ENCODE assay signal across 11 cellular contexts in the genomic region with DNA sequence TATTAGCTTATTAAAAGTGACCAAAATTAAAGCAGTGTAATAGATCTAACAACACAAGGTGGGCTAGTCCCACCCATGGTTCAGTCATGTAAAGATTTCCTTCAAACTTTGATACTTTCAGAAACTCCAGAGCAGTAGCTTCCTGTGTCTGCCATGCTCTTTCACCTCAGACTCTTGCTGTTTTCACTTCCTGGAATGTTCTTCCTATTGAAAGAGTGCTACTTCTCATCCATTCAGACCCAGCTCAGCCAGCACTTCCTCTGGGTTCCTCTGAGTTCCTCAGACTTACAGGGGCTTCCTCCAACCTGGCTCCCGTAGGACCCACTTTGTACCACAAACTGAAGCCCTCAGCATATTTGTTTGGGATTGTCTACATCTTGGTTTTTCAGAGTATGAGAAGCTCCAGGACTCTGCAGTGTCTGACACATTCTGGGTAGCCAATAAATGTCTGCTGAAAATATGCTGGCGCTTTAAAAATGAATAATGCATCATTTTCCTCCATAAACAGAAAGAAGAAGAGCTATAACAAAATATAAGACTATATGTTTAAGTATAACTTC. TPM values are rescaled to one million over a fixed set of nuclear protein-coding genes. Genes with fewer than 3 reads are reported as not detected.
DNase-seq lines count a peak whose midpoint lies in the region; ATAC-seq, FAIRE-seq and TF ChIP-seq lines count a peak whose summit lies in the region.
"Had no signal": no experiment of that assay in that cellular context is flagged by ENCODE, and none has a peak within 500 bp of the region (broad histone marks: within the 10 kb centered on the region; RNA-seq: fewer than 3 reads in every experiment).

No MANE protein-coding gene starts in this region.

- no peak overlapping the region for H3K4me3 Mint-ChIP-seq in endodermal cell
- H3K4me3 Mint-ChIP-seq in Caco-2 (ENCODE audit: unreplicated experiment) = no peak overlapping the region

- H3K27me3 Mint-ChIP-seq in endodermal cell (ENCODE audit: insufficient read depth) (no peaks in the 10 kb centered on the region), Caco-2 (ENCODE audit: insufficient read depth, unreplicated experiment) (no peaks in the 10 kb centered on the region)
- H3K27me3 Mint-ChIP-seq: IgD-negative memory B cell had no signal

- H3K9me3 ChIP-seq in endodermal cell (ENCODE audit: control insufficient read depth, low read length) (no peaks in the 10 kb centered on the region), Caco-2 (no peaks in the 10 kb centered on the region)
- H3K9me3 ChIP-seq: thoracic aorta had no signal

- H3K36me3 ChIP-seq in endodermal cell (ENCODE audit: control insufficient read depth, insufficient read depth, low read length) (no peaks in the 10 kb centered on the region), Caco-2 (ENCODE audit: control insufficient read depth, insufficient read depth, low read length) (no peaks in the 10 kb centered on the region)
- H3K36me3 ChIP-seq: thoracic aorta had no signal

- POLR2A ChIA-PET in Caco-2 (lab: Charles Lee) = no interaction called here

- no peak overlapping the region for H3K27ac ChIP-seq in endodermal cell (ENCODE audit: low read depth, low read length)
- H3K27ac ChIP-seq: thoracic aorta had no signal

- no peak for TF ChIP-seq POLR2A in GM12891 (IDR thresholded peaks at IDR 0.05; ENCODE audit: low read depth, low read length)

- H3K27me3 ChIP-seq in endodermal cell (ENCODE audit: control insufficient read depth, insufficient read depth, low read length, poor library complexity, severe bottlenecking) = no peaks in the 10 kb centered on the region
- H3K27me3 ChIP-seq in Caco-2 (replicated peaks; ENCODE audit: control insufficient read depth, insufficient read depth, low read length) = no peaks in the 10 kb centered on the region

- TF ChIP-seq CTCF in endodermal cell (conservative IDR thresholded peaks at IDR 0.05) (no peak), Caco-2 (IDR thresholded peaks at IDR 0.05; ENCODE audit: insufficient read depth in 1 of 2, low read depth in 1 of 2, low read length in 1 of 2, severe bottlenecking in 1 of 2, unreplicated experiment in 1 of 2) (no peak)

- H3K9me3 Mint-ChIP-seq in endodermal cell (no peaks in the 10 kb centered on the region), Caco-2 (ENCODE audit: unreplicated experiment) (no peaks in the 10 kb centered on the region)
- H3K9me3 Mint-ChIP-seq: IgD-negative memory B cell had no signal

- CTCF ChIA-PET in Caco-2 (lab: Charles Lee) = interaction anchor here (0.9 to 1.4 kb wide), 2 partner anchors 18 to 20 kb away, joined by 4 to 6 read pairs; a partner anchor contains a TSS

- no TSS peak for BruUV-seq in Caco-2 (replicated peaks; lab: Mats Ljungman, UMichigan)

- no peak overlapping the region for H3K9ac ChIP-seq in endodermal cell (ENCODE audit: extremely low read depth, low read length, poor library complexity, severe bottlenecking)

- peak; percentile 20 for FAIRE-seq in GM12891 (lab: Jason Lieb, UNC)
- FAIRE-seq: bronchial epithelial cell had no signal

- H3K4me1 ChIP-seq in endodermal cell (ENCODE audit: control insufficient read depth, insufficient read depth, low read length) (no peaks in the 10 kb centered on the region), Caco-2 (peaks cover 35% of the 10 kb centered on the region)

- intact Hi-C loops in Caco-2 (cut with micrococcal nuclease; ENCODE audit: unreplicated experiment) = no loop called here

- DNase-seq in GM12891 (ENCODE audit: insufficient read length, low spot score) (no peak), endodermal cell (no peak), Caco-2 (no peak), HK-2 (ENCODE audit: unreplicated experiment) (no peak), DMS153 (lab: John Stamatoyannopoulos, UW) (no peak)

- H3K36me3 Mint-ChIP-seq in endodermal cell (ENCODE audit: low read depth) = no peaks in the 10 kb centered on the region
- peaks cover 4% of the 10 kb centered on the region for H3K36me3 Mint-ChIP-seq in Caco-2 (ENCODE audit: insufficient read depth, unreplicated experiment)

- WGBS in endodermal cell (ENCODE audit: insufficient coverage in 1 of 2, insufficient read length in 1 of 2), 2 experiments = 81% methylated on average over 2 of the region's 2 CpGs; no CpG with 5 or more reads in 1 of the 2 experiments

- H3K4me1 Mint-ChIP-seq in endodermal cell = peaks cover 2% of the 10 kb centered on the region
- peaks cover 17% of the 10 kb centered on the region for H3K4me1 Mint-ChIP-seq in Caco-2 (ENCODE audit: low read depth, unreplicated experiment)

- H3K27ac Mint-ChIP-seq in endodermal cell = peak overlapping the region; percentile 33
- no peak overlapping the region for H3K27ac Mint-ChIP-seq in Caco-2 (ENCODE audit: unreplicated experiment)

- H3K4me3 ChIP-seq in endodermal cell (ENCODE audit: low read length) = no peak overlapping the region
- H3K4me3 ChIP-seq in Caco-2 (ENCODE audit: low read depth, low read length) = no peak overlapping the region
- H3K4me3 ChIP-seq: thoracic aorta had no signal

- ATAC-seq in GM21423 (IDR thresholded peaks at IDR 0.05; ENCODE audit: unreplicated experiment) (peak; percentile 87), HG03520 (IDR thresholded peaks at IDR 0.05; ENCODE audit: unreplicated experiment) (peak; percentile 60), GM18520 (IDR thresholded peaks at IDR 0.05; ENCODE audit: unreplicated experiment) (no peak)

TF ChIP-seq in GM12891, 5 proteins besides CTCF, POLR2A, EP300 and RAD21:
- TF ChIP-seq SPI1 (IDR thresholded peaks at IDR 0.05; ENCODE audit: low read depth, low read length) (peak; percentile 75), PAX5 (IDR thresholded peaks at IDR 0.05; ENCODE audit: insufficient read depth, low read length, severe bottlenecking) (no peak), TAF1 (IDR thresholded peaks at IDR 0.05; ENCODE audit: low read depth, low read length) (no peak), POU2F2 (IDR thresholded peaks at IDR 0.05; ENCODE audit: low read depth, low read length) (no peak)

RNA-seq across cellular contexts. Expression of a gene that starts 18.0 kb away (rescaled TPM):
- polyA plus RNA-seq in GM12891 (2012; ENCODE audit: low read depth, missing spikeins) = 1.8 TPM
- 10 to 100 TPM; 14.1 to 16.5 TPM for total RNA-seq in endodermal cell
- 2.7 TPM for polyA plus RNA-seq in endodermal cell (2013, experiment 1 of 2)
- polyA plus RNA-seq in endodermal cell (2013, experiment 2 of 2) = 2.9 TPM
- 10.1 and 15.7 TPM in 2 replicates for total RNA-seq in Caco-2 (2022)

RNA-seq across cellular contexts. Expression of a gene that starts 57.7 kb away (rescaled TPM):
- polyA plus RNA-seq in GM12891 (2012; ENCODE audit: low read depth, missing spikeins) = 9.2 TPM
- total RNA-seq in endodermal cell (100 to 1,000 TPM in 1 of 2 donors, 10 to 100 TPM in 1; 90.3 to 141 TPM), Caco-2 (2022) (66.6 and 68.0 TPM in 2 replicates)
- 97.1 TPM for polyA plus RNA-seq in endodermal cell (2013, experiment 1 of 2)
- 103 TPM for polyA plus RNA-seq in endodermal cell (2013, experiment 2 of 2)
